In the genomic region with DNA sequence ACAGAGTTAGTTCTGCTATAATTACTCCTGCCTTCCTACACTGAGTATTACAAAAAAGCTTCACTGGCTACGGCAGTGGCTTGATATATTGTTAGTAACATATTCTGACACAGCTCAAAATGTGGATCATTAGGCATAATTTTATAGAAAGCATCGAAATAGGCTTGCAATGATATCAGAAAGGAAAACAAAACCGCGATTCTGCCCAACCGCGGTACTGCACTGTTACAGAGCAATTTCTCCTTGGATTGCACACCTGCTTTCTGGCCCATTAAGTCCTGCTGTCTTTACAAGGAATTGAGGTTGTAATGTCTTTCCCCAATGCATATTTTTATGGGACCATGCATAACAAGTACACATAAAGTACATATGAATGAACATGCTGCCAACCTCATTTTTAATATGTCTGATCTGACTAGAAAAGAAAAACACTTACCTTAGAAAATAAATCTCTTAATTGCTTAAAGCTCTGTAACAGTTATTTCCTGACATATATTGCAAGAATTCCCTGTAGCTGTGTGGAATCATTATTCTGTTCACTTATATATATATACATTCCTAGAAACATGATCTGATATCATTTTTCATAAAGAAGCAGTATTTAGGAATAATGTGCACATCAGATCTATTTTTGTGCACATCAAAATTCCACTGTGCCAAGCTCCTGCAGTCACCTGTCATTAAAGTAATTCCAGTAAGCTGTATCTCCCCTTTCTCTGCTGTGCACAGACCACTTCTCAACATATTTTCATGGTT, we compare ENCODE assay signal across 17 cellular contexts.
"Had no signal": no experiment of that assay in that cellular context is flagged by ENCODE, and none has a peak within 500 bp of the region (broad histone marks: within the 10 kb centered on the region; RNA-seq: fewer than 3 reads in every experiment).

No MANE protein-coding gene starts in this region.

- H3K9me3 ChIP-seq: right lobe of liver, tibial artery, vagina had no signal

- ATAC-seq: foreskin keratinocyte; left colon; mucosa of descending colon; naive thymus-derived CD8-positive, alpha-beta T cell; right lobe of liver; stimulated activated effector memory CD8-positive, alpha-beta T cell treated with anti-CD3 and anti-CD28 coated beads, Interleukin-12 subunit alpha, Interleukin-12 subunit beta, amount 100 ng/mL, for 72 hours had no signal

- H3K4me1 Mint-ChIP-seq: activated CD4-positive, alpha-beta T cell treated with anti-CD3 and anti-CD28 coated beads, Interleukin-2, amount 10 ng/mL, durations not matched to agents 7 days and 5 days; activated naive CD4-positive, alpha-beta T cell treated with anti-CD3 and anti-CD28 coated beads, Interleukin-2, amount 50 U/mL, for 24 hours; naive thymus-derived CD8-positive, alpha-beta T cell; stimulated activated effector memory CD8-positive, alpha-beta T cell treated with anti-CD3 and anti-CD28 coated beads, Interleukin-12 subunit alpha, Interleukin-12 subunit beta, amount 100 ng/mL, for 72 hours had no signal

- H3K27ac Mint-ChIP-seq: activated CD4-positive, alpha-beta T cell treated with anti-CD3 and anti-CD28 coated beads, Interleukin-2, amount 10 ng/mL, durations not matched to agents 7 days and 5 days; activated naive CD4-positive, alpha-beta T cell treated with anti-CD3 and anti-CD28 coated beads, Interleukin-2, amount 50 U/mL, for 24 hours; naive thymus-derived CD8-positive, alpha-beta T cell; progenitor cell of endocrine pancreas; stimulated activated effector memory CD8-positive, alpha-beta T cell treated with anti-CD3 and anti-CD28 coated beads, Interleukin-12 subunit alpha, Interleukin-12 subunit beta, amount 100 ng/mL, for 72 hours had no signal

- H3K4me3 ChIP-seq: coronary artery, mucosa of descending colon, right lobe of liver, tibial artery, vagina had no signal

- H3K27me3 Mint-ChIP-seq: activated CD4-positive, alpha-beta T cell treated with anti-CD3 and anti-CD28 coated beads, Interleukin-2, amount 10 ng/mL, durations not matched to agents 7 days and 5 days; activated naive CD4-positive, alpha-beta T cell treated with anti-CD3 and anti-CD28 coated beads, Interleukin-2, amount 50 U/mL, for 24 hours; naive thymus-derived CD8-positive, alpha-beta T cell; progenitor cell of endocrine pancreas had no signal

- H3K36me3 ChIP-seq: right lobe of liver, tibial artery, vagina had no signal

- H3K36me3 Mint-ChIP-seq: activated naive CD4-positive, alpha-beta T cell treated with anti-CD3 and anti-CD28 coated beads, Interleukin-2, amount 50 U/mL, for 24 hours; naive thymus-derived CD8-positive, alpha-beta T cell; stimulated activated effector memory CD8-positive, alpha-beta T cell treated with anti-CD3 and anti-CD28 coated beads, Interleukin-12 subunit alpha, Interleukin-12 subunit beta, amount 100 ng/mL, for 72 hours had no signal

- DNase-seq: activated CD4-positive, alpha-beta T cell treated with anti-CD3 and anti-CD28 coated beads, Interleukin-2, amount 10 ng/mL, durations not matched to agents 7 days and 5 days; activated CD4-positive, CD25-positive, alpha-beta regulatory T cell; activated T-cell treated with anti-CD3 and anti-CD28 coated beads for 4 hours; central memory CD4-positive, alpha-beta T cell; effector CD4-positive, alpha-beta T cell; foreskin keratinocyte; left colon; mucosa of descending colon; naive thymus-derived CD8-positive, alpha-beta T cell; nucleus accumbens; right lobe of liver; tibial artery had no signal

- H3K4me3 Mint-ChIP-seq: activated CD4-positive, alpha-beta T cell treated with anti-CD3 and anti-CD28 coated beads, Interleukin-2, amount 10 ng/mL, durations not matched to agents 7 days and 5 days; activated naive CD4-positive, alpha-beta T cell treated with anti-CD3 and anti-CD28 coated beads, Interleukin-2, amount 50 U/mL, for 24 hours; naive thymus-derived CD8-positive, alpha-beta T cell; stimulated activated effector memory CD8-positive, alpha-beta T cell treated with anti-CD3 and anti-CD28 coated beads, Interleukin-12 subunit alpha, Interleukin-12 subunit beta, amount 100 ng/mL, for 72 hours had no signal

- H3K9me3 Mint-ChIP-seq: activated CD4-positive, alpha-beta T cell treated with anti-CD3 and anti-CD28 coated beads, Interleukin-2, amount 10 ng/mL, durations not matched to agents 7 days and 5 days; stimulated activated effector memory CD8-positive, alpha-beta T cell treated with anti-CD3 and anti-CD28 coated beads, Interleukin-12 subunit alpha, Interleukin-12 subunit beta, amount 100 ng/mL, for 72 hours had no signal

- H3K27ac ChIP-seq: coronary artery, foreskin keratinocyte, right lobe of liver, tibial artery, vagina had no signal

- H3K27me3 ChIP-seq: foreskin keratinocyte, right lobe of liver, tibial artery, vagina had no signal
